ENCODE assay signal across 8 cellular contexts in genomic region chr2:181891966-181892794, GRCh38. TPM values are rescaled to one million over a fixed set of nuclear protein-coding genes. Genes with fewer than 3 reads are reported as not detected.
DNase-seq lines count a peak whose midpoint lies in the region; ATAC-seq and TF ChIP-seq lines count a peak whose summit lies in the region.

No MANE protein-coding gene starts in this region.

- peak overlapping the region; percentile 85 for H3K27ac Mint-ChIP-seq in activated T-cell treated with anti-CD3 and anti-CD28 coated beads, Interleukin-2, amount 50 U/mL, for 72 hours
- H3K27ac Mint-ChIP-seq in natural killer cell = peak overlapping the region; percentile 76 to 97
- H3K27ac Mint-ChIP-seq in stimulated activated naive CD8-positive, alpha-beta T cell treated with anti-CD3 and anti-CD28 coated beads, Interleukin-15, amount 100 ng/mL, for 72 hours = peak overlapping the region; percentile 91 to 97

- TF ChIP-seq CTCF in GM20000 (IDR thresholded peaks at IDR 0.05; ENCODE audit: extremely low read depth, missing control alignments) (no peak), Panc1 (IDR thresholded peaks at IDR 0.05) (peak; percentile 3; the same call in 1 of the 2 replicates), natural killer cell (IDR thresholded peaks at IDR 0.05) (no peak)

- POLR2A ChIA-PET in Panc1 (lab: Charles Lee) = interaction anchor here (0.6 to 0.7 kb wide), 4 partner anchors 11 to 1669 kb away, joined by 3 read pairs; no protein-coding TSS in a partner anchor

- DNase-seq in DMS153 (lab: John Stamatoyannopoulos, UW) = peak; percentile 61
- DNase-seq in GM20000 (ENCODE audit: low spot score) = peak; percentile 69
- peak; percentile 51 for DNase-seq in HS-27A (ENCODE audit: low read depth)
- DNase-seq in Panc1 (ENCODE audit: low read depth, low spot score) = peak; percentile 46
- DNase-seq in activated T-cell treated with anti-CD3 and anti-CD28 coated beads, Interleukin-2, amount 50 U/mL, for 72 hours = peak; percentile 72 to 77
- peak; percentile 73 for DNase-seq in fibroblast of gingiva (ENCODE audit: low read depth)
- DNase-seq in natural killer cell = peak; percentile 50
- peak; percentile 77 to 81 for DNase-seq in stimulated activated naive CD8-positive, alpha-beta T cell treated with anti-CD3 and anti-CD28 coated beads, Interleukin-15, amount 100 ng/mL, for 72 hours

- peaks cover 21% of the 10 kb centered on the region for H3K27me3 Mint-ChIP-seq in activated T-cell treated with anti-CD3 and anti-CD28 coated beads, Interleukin-2, amount 50 U/mL, for 72 hours (ENCODE audit: low read depth)
- peaks cover 11 to 15% of the 10 kb centered on the region in 2 donors for H3K27me3 Mint-ChIP-seq in natural killer cell (ENCODE audit: low read depth in 2 of 2)
- peaks cover 20% of the 10 kb centered on the region for H3K27me3 Mint-ChIP-seq in stimulated activated naive CD8-positive, alpha-beta T cell treated with anti-CD3 and anti-CD28 coated beads, Interleukin-15, amount 100 ng/mL, for 72 hours

- no TSS peak for BruUV-seq in Panc1 (replicated peaks; lab: Mats Ljungman, UMichigan)

- peak overlapping the region; percentile 96 for H3K27ac ChIP-seq in Panc1 (ENCODE audit: low read length)

- H3K4me3 Mint-ChIP-seq in activated T-cell treated with anti-CD3 and anti-CD28 coated beads, Interleukin-2, amount 50 U/mL, for 72 hours = peak overlapping the region; percentile 94 to 98
- H3K4me3 Mint-ChIP-seq in natural killer cell = peak overlapping the region; percentile 97
- H3K4me3 Mint-ChIP-seq in stimulated activated naive CD8-positive, alpha-beta T cell treated with anti-CD3 and anti-CD28 coated beads, Interleukin-15, amount 100 ng/mL, for 72 hours = peak overlapping the region; percentile 93 to 96

- no peaks in the 10 kb centered on the region for H3K27me3 ChIP-seq in Panc1 (ENCODE audit: control insufficient read depth, insufficient read depth, low read length)

- H3K9me3 Mint-ChIP-seq in activated T-cell treated with anti-CD3 and anti-CD28 coated beads, Interleukin-2, amount 50 U/mL, for 72 hours = no peaks in the 10 kb centered on the region
- H3K9me3 Mint-ChIP-seq in natural killer cell = no peaks in the 10 kb centered on the region
- H3K9me3 Mint-ChIP-seq in stimulated activated naive CD8-positive, alpha-beta T cell treated with anti-CD3 and anti-CD28 coated beads, Interleukin-15, amount 100 ng/mL, for 72 hours = no peaks in the 10 kb centered on the region

- peaks cover 54% of the 10 kb centered on the region for H3K4me1 ChIP-seq in Panc1 (ENCODE audit: control insufficient read depth, insufficient read depth, low read length)

- peaks cover 4 to 11% of the 10 kb centered on the region in 2 donors for H3K36me3 Mint-ChIP-seq in activated T-cell treated with anti-CD3 and anti-CD28 coated beads, Interleukin-2, amount 50 U/mL, for 72 hours (ENCODE audit: insufficient read depth in 2 of 2)
- no peaks in the 10 kb centered on the region for H3K36me3 Mint-ChIP-seq in natural killer cell

- intact Hi-C loops in Panc1 (cut with micrococcal nuclease; ENCODE audit: unreplicated experiment) = loop anchor here (5.0 kb wide), 2 partner anchors 100 to 150 kb away; no protein-coding TSS in a partner anchor
- intact Hi-C loops in natural killer cell (cut with micrococcal nuclease) = loop anchor here (5.0 to 10.0 kb wide), 2 partner anchors 420 to 907 kb away; partner anchors contain the start of gene UBE2E3

- H3K9me3 ChIP-seq in Panc1 (ENCODE audit: control insufficient read depth, insufficient read depth, low read depth, low read length) = no peaks in the 10 kb centered on the region

- peak overlapping the region; percentile 72 to 93 for H3K4me3 ChIP-seq in Panc1 (ENCODE audit: low read depth in 2 of 2, low read length in 2 of 2)

- in situ Hi-C loops in Panc1 (cut with HindIII; ENCODE audit: low pct_unique_long_range_greater_than_20kb, low sequenced_read_pairs) = loop anchor here (10.0 kb wide), 1 partner anchor 137 kb away; no protein-coding TSS in a partner anchor

- CTCF ChIA-PET in Panc1 (lab: Charles Lee) = interaction anchor here (0.6 to 0.7 kb wide), 2 partner anchors 111 to 150 kb away, joined by 4 to 5 read pairs; no protein-coding TSS in a partner anchor

- H3K4me1 Mint-ChIP-seq in activated T-cell treated with anti-CD3 and anti-CD28 coated beads, Interleukin-2, amount 50 U/mL, for 72 hours (ENCODE audit: low read depth) = peaks cover 35% of the 10 kb centered on the region
- peaks cover 28 to 29% of the 10 kb centered on the region in 2 donors for H3K4me1 Mint-ChIP-seq in natural killer cell
- H3K4me1 Mint-ChIP-seq in stimulated activated naive CD8-positive, alpha-beta T cell treated with anti-CD3 and anti-CD28 coated beads, Interleukin-15, amount 100 ng/mL, for 72 hours = peaks cover 29% of the 10 kb centered on the region

- H3K36me3 ChIP-seq in Panc1 (ENCODE audit: control insufficient read depth, insufficient read depth, low read length) = peaks cover 38% of the 10 kb centered on the region

- ATAC-seq in Panc1 = peak; percentile 80
- ATAC-seq in activated T-cell treated with anti-CD3 and anti-CD28 coated beads, Interleukin-2, amount 50 U/mL, for 72 hours (replicated peaks in 1 of 2) = peak; percentile 71 to 76
- peak; percentile 54 to 62 (median 61) for ATAC-seq in natural killer cell
- ATAC-seq in stimulated activated naive CD8-positive, alpha-beta T cell treated with anti-CD3 and anti-CD28 coated beads, Interleukin-15, amount 100 ng/mL, for 72 hours = peak; percentile 82

RNA-seq across cellular contexts. Expression of gene ITPRID2, which starts 0.7 kb away (rescaled TPM):
- 261 TPM for total RNA-seq in Panc1 (2021; ENCODE audit: unreplicated experiment)
- polyA plus RNA-seq in Panc1 (2012; ENCODE audit: insufficient read length) = 171 TPM
- 10 to 100 TPM; 52.1 to 60.1 TPM for total RNA-seq in activated T-cell treated with anti-CD3 and anti-CD28 coated beads, Interleukin-2, amount 50 U/mL, for 72 hours
- 10 to 100 TPM; 63.7 to 89.6 (median 65.8) TPM for total RNA-seq in natural killer cell

Comparison
In these comparisons a context has a peak if more than half of its experiments do, and no peak if none do; other contexts are left out.
1. Peak in every context shown above with its lines: DNase-seq, ATAC-seq, H3K4me3 ChIP-seq and H3K27ac ChIP-seq.